ENCODE assay signal across 14 cellular contexts in genomic region chr2:62801814-62802524, GRCh38.
A peak's percentile ranks its signal among the peaks of the same experiment; 100 is the strongest.
DNase-seq lines count a peak whose midpoint lies in the region; ATAC-seq and TF ChIP-seq lines count a peak whose summit lies in the region.
"Had no signal": no experiment of that assay in that cellular context is flagged by ENCODE, and none has a peak within 500 bp of the region (broad histone marks: within the 10 kb centered on the region; RNA-seq: fewer than 3 reads in every experiment).

No MANE protein-coding gene starts in this region.

- intact Hi-C loops in CD4-positive, alpha-beta memory T cell (cut with micrococcal nuclease): no loop called here

- no peak for DNase-seq in CD4-positive, alpha-beta memory T cell
- DNase-seq in foreskin keratinocyte (no peak), NCI-H345 (lab: John Stamatoyannopoulos, UW) (no peak), NCI-H1417 treated with DMSO at 0.1 percent for 48 hours (lab: John Stamatoyannopoulos, UW) (no peak), Kasumi-1 (lab: John Stamatoyannopoulos, UW) (no peak)
- DNase-seq: activated CD4-positive, alpha-beta T cell treated with anti-CD3 and anti-CD28 coated beads, Interleukin-2, amount 50 U/mL, for 1 hour; dermis blood vessel endothelial cell; DMS53; left lung; NCI-H748 treated with DMSO at 0.1 percent for 48 hours had no signal

- H3K9me3 ChIP-seq in CD4-positive, alpha-beta memory T cell (ENCODE audit: control insufficient read depth in 1 of 2, low read length in 2 of 2): no peaks in the 10 kb centered on the region
- H3K9me3 ChIP-seq: left lung had no signal

- ATAC-seq in HG03097 (IDR thresholded peaks at IDR 0.05; ENCODE audit: low FRiP score, unreplicated experiment): peak; percentile 45
- ATAC-seq in foreskin keratinocyte: peak; percentile 46
- no peak for ATAC-seq in GM18858 (IDR thresholded peaks at IDR 0.05; ENCODE audit: unreplicated experiment)
- ATAC-seq: left lung had no signal

- H3K36me3 Mint-ChIP-seq in CD4-positive, alpha-beta memory T cell: peaks cover 7 to 16% of the 10 kb centered on the region in 2 donors

- peak overlapping the region in 4 of 7 donors; percentile 8 to 79 (median 64) for H3K27ac Mint-ChIP-seq in CD4-positive, alpha-beta memory T cell

- H3K27ac ChIP-seq in CD4-positive, alpha-beta memory T cell (ENCODE audit: low read depth, low read length): no peak overlapping the region
- H3K27ac ChIP-seq in foreskin keratinocyte: no peak overlapping the region
- H3K27ac ChIP-seq: left lung, skin epidermis had no signal

- H3K4me1 ChIP-seq in CD4-positive, alpha-beta memory T cell (ENCODE audit: insufficient read depth, low read length): peaks cover 13% of the 10 kb centered on the region
- H3K4me1 ChIP-seq in foreskin keratinocyte: no peaks in the 10 kb centered on the region
- H3K4me1 ChIP-seq: left lung had no signal

- H3K27me3 Mint-ChIP-seq in CD4-positive, alpha-beta memory T cell: no peaks in the 10 kb centered on the region

- H3K4me3 ChIP-seq in CD4-positive, alpha-beta memory T cell (ENCODE audit: low read length in 2 of 2): peak overlapping the region; percentile 4 to 6
- no peak overlapping the region for H3K4me3 ChIP-seq in WI38 (ENCODE audit: low read depth, low read length)
- H3K4me3 ChIP-seq: left lung, skin epidermis had no signal

- peaks cover 20 to 26% (median 22%) of the 10 kb centered on the region in 4 donors for H3K4me1 Mint-ChIP-seq in CD4-positive, alpha-beta memory T cell

- TF ChIP-seq CTCF in WI38 (IDR thresholded peaks at IDR 0.05; ENCODE audit: low read depth, low read length) (0 out of 2 replicates have a peak, but pooled peaks have one; percentile 23), foreskin keratinocyte (conservative IDR thresholded peaks at IDR 0.05) (peak; percentile 34)

- peaks cover 0 to 4% (median 2%) of the 10 kb centered on the region in 8 donors for H3K9me3 Mint-ChIP-seq in CD4-positive, alpha-beta memory T cell

- CTCF ChIA-PET in CD4-positive, alpha-beta memory T cell (lab: Charles Lee; ENCODE audit: partially characterized antibody): interaction anchor here (2.3 kb wide), 1 partner anchor 15 kb away, joined by 5 read pairs; no protein-coding TSS in a partner anchor

- no peaks in the 10 kb centered on the region for H3K27me3 ChIP-seq in CD4-positive, alpha-beta memory T cell (ENCODE audit: insufficient read depth, low read length)
- no peaks in the 10 kb centered on the region for H3K27me3 ChIP-seq in foreskin keratinocyte
- H3K27me3 ChIP-seq: left lung had no signal

- no peaks in the 10 kb centered on the region for H3K36me3 ChIP-seq in CD4-positive, alpha-beta memory T cell (ENCODE audit: insufficient read depth, low read length)

- POLR2A ChIA-PET in CD4-positive, alpha-beta memory T cell (lab: Charles Lee; ENCODE audit: partially characterized antibody): no interaction called here

- H3K4me3 Mint-ChIP-seq in CD4-positive, alpha-beta memory T cell: peak overlapping the region; percentile 55 to 83 (median 71)
